Comparison of ENCODE assay signal across 1 cellular context in the genomic region with DNA sequence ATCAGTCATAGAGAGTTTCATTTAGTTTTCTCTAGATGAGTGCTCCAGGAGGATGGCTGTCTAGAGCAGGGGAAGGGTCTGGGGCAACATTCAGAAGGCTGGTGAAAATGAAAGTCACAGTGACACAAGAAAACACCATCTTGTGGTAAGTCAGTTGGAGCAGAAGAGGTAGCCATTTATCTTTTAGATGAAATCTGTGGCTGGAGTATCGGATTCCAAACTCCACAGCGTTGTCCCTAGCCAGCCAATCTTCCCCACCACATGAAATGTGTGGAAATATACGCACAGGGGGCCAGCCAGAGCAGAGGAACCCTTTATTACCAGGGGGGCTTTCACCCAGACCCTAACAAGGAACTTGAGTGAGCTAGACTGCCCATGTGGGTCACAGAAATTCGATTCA.
TF ChIP-seq lines count a peak whose summit lies in the region.

No MANE protein-coding gene starts in this region.

TF ChIP-seq in K562, 482 proteins besides CTCF, POLR2A, EP300 and RAD21 (continued from another document and continues in another):
- TF ChIP-seq, protein P1, sequence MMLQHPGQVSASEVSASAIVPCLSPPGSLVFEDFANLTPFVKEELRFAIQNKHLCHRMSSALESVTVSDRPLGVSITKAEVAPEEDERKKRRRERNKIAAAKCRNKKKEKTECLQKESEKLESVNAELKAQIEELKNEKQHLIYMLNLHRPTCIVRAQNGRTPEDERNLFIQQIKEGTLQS (IDR thresholded peaks at IDR 0.05), result no peak
- TF ChIP-seq, protein P1 (CRISPR knock-in tag; conservative IDR thresholded peaks at IDR 0.05), result no peak
- TF ChIP-seq NFATC3 (IDR thresholded peaks at IDR 0.05), result no peak
- TF ChIP-seq, protein P2, sequence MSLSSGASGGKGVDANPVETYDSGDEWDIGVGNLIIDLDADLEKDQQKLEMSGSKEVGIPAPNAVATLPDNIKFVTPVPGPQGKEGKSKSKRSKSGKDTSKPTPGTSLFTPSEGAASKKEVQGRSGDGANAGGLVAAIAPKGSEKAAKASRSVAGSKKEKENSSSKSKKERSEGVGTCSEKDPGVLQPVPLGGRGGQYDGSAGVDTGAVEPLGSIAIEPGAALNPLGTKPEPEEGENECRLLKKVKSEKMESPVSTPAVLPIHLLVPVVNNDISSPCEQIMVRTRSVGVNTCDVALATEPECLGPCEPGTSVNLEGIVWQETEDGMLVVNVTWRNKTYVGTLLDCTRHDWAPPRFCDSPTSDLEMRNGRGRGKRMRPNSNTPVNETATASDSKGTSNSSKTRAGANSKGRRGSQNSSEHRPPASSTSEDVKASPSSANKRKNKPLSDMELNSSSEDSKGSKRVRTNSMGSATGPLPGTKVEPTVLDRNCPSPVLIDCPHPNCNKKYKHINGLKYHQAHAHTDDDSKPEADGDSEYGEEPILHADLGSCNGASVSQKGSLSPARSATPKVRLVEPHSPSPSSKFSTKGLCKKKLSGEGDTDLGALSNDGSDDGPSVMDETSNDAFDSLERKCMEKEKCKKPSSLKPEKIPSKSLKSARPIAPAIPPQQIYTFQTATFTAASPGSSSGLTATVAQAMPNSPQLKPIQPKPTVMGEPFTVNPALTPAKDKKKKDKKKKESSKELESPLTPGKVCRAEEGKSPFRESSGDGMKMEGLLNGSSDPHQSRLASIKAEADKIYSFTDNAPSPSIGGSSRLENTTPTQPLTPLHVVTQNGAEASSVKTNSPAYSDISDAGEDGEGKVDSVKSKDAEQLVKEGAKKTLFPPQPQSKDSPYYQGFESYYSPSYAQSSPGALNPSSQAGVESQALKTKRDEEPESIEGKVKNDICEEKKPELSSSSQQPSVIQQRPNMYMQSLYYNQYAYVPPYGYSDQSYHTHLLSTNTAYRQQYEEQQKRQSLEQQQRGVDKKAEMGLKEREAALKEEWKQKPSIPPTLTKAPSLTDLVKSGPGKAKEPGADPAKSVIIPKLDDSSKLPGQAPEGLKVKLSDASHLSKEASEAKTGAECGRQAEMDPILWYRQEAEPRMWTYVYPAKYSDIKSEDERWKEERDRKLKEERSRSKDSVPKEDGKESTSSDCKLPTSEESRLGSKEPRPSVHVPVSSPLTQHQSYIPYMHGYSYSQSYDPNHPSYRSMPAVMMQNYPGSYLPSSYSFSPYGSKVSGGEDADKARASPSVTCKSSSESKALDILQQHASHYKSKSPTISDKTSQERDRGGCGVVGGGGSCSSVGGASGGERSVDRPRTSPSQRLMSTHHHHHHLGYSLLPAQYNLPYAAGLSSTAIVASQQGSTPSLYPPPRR (CRISPR knock-in tag; IDR thresholded peaks at IDR 0.05; ENCODE audit: borderline replicate concordance), result no peak
- TF ChIP-seq SMAD1 (IDR thresholded peaks at IDR 0.05; ENCODE audit: low read depth, low read length, partially characterized antibody), result no peak
- TF ChIP-seq SAFB2 (IDR thresholded peaks at IDR 0.05; ENCODE audit: borderline replicate concordance, low read depth, low read length, severe bottlenecking), result no peak
- no peak for TF ChIP-seq ZBTB17 (CRISPR knock-in tag; IDR thresholded peaks at IDR 0.05)
- no peak for TF ChIP-seq ZFX (CRISPR knock-in tag; IDR thresholded peaks at IDR 0.05)
- TF ChIP-seq ZNF316 (IDR thresholded peaks at IDR 0.05), result peak; percentile 33; the same call in 1 of the 2 replicates
- TF ChIP-seq C11orf30 (IDR thresholded peaks at IDR 0.05; ENCODE audit: low read depth), result peak; percentile 74
- TF ChIP-seq ZNF75A (CRISPR knock-in tag; IDR thresholded peaks at IDR 0.05), result no peak
- no peak for TF ChIP-seq KAT7 (CRISPR knock-in tag; IDR thresholded peaks at IDR 0.05; ENCODE audit: borderline replicate concordance)
- TF ChIP-seq HMG20A (CRISPR knock-in tag; conservative IDR thresholded peaks at IDR 0.05), result no peak
- TF ChIP-seq TBP (optimal IDR thresholded peaks at IDR 0.05; ENCODE audit: low read depth, low read length), result no peak
- TF ChIP-seq ZNF551 (CRISPR knock-in tag; IDR thresholded peaks at IDR 0.05), result no peak
- no peak for TF ChIP-seq ZNF444 (CRISPR knock-in tag; IDR thresholded peaks at IDR 0.05)
- TF ChIP-seq RERE (CRISPR knock-in tag; IDR thresholded peaks at IDR 0.05; ENCODE audit: borderline replicate concordance), result no peak
- TF ChIP-seq, protein P3, sequence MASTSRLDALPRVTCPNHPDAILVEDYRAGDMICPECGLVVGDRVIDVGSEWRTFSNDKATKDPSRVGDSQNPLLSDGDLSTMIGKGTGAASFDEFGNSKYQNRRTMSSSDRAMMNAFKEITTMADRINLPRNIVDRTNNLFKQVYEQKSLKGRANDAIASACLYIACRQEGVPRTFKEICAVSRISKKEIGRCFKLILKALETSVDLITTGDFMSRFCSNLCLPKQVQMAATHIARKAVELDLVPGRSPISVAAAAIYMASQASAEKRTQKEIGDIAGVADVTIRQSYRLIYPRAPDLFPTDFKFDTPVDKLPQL (IDR thresholded peaks at IDR 0.05; ENCODE audit: extremely low read depth, insufficient read length), result no peak
- TF ChIP-seq, protein P4, sequence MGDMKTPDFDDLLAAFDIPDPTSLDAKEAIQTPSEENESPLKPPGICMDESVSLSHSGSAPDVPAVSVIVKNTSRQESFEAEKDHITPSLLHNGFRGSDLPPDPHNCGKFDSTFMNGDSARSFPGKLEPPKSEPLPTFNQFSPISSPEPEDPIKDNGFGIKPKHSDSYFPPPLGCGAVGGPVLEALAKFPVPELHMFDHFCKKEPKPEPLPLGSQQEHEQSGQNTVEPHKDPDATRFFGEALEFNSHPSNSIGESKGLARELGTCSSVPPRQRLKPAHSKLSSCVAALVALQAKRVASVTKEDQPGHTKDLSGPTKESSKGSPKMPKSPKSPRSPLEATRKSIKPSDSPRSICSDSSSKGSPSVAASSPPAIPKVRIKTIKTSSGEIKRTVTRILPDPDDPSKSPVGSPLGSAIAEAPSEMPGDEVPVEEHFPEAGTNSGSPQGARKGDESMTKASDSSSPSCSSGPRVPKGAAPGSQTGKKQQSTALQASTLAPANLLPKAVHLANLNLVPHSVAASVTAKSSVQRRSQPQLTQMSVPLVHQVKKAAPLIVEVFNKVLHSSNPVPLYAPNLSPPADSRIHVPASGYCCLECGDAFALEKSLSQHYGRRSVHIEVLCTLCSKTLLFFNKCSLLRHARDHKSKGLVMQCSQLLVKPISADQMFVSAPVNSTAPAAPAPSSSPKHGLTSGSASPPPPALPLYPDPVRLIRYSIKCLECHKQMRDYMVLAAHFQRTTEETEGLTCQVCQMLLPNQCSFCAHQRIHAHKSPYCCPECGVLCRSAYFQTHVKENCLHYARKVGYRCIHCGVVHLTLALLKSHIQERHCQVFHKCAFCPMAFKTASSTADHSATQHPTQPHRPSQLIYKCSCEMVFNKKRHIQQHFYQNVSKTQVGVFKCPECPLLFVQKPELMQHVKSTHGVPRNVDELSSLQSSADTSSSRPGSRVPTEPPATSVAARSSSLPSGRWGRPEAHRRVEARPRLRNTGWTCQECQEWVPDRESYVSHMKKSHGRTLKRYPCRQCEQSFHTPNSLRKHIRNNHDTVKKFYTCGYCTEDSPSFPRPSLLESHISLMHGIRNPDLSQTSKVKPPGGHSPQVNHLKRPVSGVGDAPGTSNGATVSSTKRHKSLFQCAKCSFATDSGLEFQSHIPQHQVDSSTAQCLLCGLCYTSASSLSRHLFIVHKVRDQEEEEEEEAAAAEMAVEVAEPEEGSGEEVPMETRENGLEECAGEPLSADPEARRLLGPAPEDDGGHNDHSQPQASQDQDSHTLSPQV (IDR thresholded peaks at IDR 0.05), result no peak; the same call in 1 of the 2 replicates
- no peak for TF ChIP-seq NFRKB (IDR thresholded peaks at IDR 0.05; ENCODE audit: low read depth)
- TF ChIP-seq, protein P5, sequence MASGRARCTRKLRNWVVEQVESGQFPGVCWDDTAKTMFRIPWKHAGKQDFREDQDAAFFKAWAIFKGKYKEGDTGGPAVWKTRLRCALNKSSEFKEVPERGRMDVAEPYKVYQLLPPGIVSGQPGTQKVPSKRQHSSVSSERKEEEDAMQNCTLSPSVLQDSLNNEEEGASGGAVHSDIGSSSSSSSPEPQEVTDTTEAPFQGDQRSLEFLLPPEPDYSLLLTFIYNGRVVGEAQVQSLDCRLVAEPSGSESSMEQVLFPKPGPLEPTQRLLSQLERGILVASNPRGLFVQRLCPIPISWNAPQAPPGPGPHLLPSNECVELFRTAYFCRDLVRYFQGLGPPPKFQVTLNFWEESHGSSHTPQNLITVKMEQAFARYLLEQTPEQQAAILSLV (tag; IDR thresholded peaks at IDR 0.05), result no peak
- no peak for TF ChIP-seq MBD2 (IDR thresholded peaks at IDR 0.05; ENCODE audit: borderline replicate concordance, low read depth)
- no peak for TF ChIP-seq E2F8 (IDR thresholded peaks at IDR 0.05; ENCODE audit: low read depth, partially characterized antibody)
- no peak for TF ChIP-seq ZNF57 (CRISPR knock-in tag; IDR thresholded peaks at IDR 0.05)
- TF ChIP-seq ZNF175 (CRISPR knock-in tag; IDR thresholded peaks at IDR 0.05; ENCODE audit: low read depth), result 0 out of 2 replicates have a peak, but pooled peaks have one; percentile 19
- no peak for TF ChIP-seq NFIX (CRISPR knock-in tag; IDR thresholded peaks at IDR 0.05; ENCODE audit: low read depth)
- TF ChIP-seq DACH1 (IDR thresholded peaks at IDR 0.05; ENCODE audit: partially characterized antibody), result no peak
- TF ChIP-seq ZNF511 (CRISPR knock-in tag; IDR thresholded peaks at IDR 0.05), result no peak
- no peak for TF ChIP-seq L3MBTL2 (IDR thresholded peaks at IDR 0.05)
